In genomic region chr2:234676109-234676858, GRCh38 we compare ENCODE assay signal across 1 cellular context.
TF ChIP-seq lines count a peak whose summit lies in the region.

No MANE protein-coding gene starts in this region.

TF ChIP-seq in HepG2, 621 proteins besides CTCF, POLR2A, EP300 and RAD21 (continued from another document and continues in another):
- TF ChIP-seq ZNF616 (CRISPR knock-in tag; IDR thresholded peaks at IDR 0.05; ENCODE audit: low read depth) (no peak), ZNF660 (CRISPR knock-in tag; IDR thresholded peaks at IDR 0.05; ENCODE audit: borderline replicate concordance, low read depth) (no peak), FOXK1 (CRISPR knock-in tag; IDR thresholded peaks at IDR 0.05; ENCODE audit: borderline replicate concordance, low read depth) (peak; percentile 84), SRSF1 (optimal IDR thresholded peaks at IDR 0.05; ENCODE audit: low read depth, low read length) (no peak), GZF1 (CRISPR knock-in tag; IDR thresholded peaks at IDR 0.05) (no peak), MZF1 (CRISPR knock-in tag; IDR thresholded peaks at IDR 0.05; ENCODE audit: borderline replicate concordance) (no peak), ZNF326 (CRISPR knock-in tag; IDR thresholded peaks at IDR 0.05; ENCODE audit: borderline replicate concordance) (no peak), RELA (CRISPR knock-in tag; IDR thresholded peaks at IDR 0.05) (no peak), BCL6 (CRISPR knock-in tag; IDR thresholded peaks at IDR 0.05) (peak; percentile 74), TBX3 (IDR thresholded peaks at IDR 0.05; ENCODE audit: borderline replicate concordance) (peak; percentile 58; the same call in 1 of the 2 replicates), NFKB2 (CRISPR knock-in tag; IDR thresholded peaks at IDR 0.05; ENCODE audit: borderline replicate concordance) (no peak), FOXA1 (IDR thresholded peaks at IDR 0.05) (no peak), FOXA1 (CRISPR knock-in tag; IDR thresholded peaks at IDR 0.05) (peak; percentile 91), ZBTB8A (CRISPR knock-in tag; IDR thresholded peaks at IDR 0.05; ENCODE audit: borderline replicate concordance, low read depth) (no peak), ZNF230 (CRISPR knock-in tag; IDR thresholded peaks at IDR 0.05) (no peak), ZNF274 (CRISPR knock-in tag; IDR thresholded peaks at IDR 0.05) (no peak), MBD4 (IDR thresholded peaks at IDR 0.05; ENCODE audit: borderline replicate concordance, low read length) (peak; percentile 90; the same call in 1 of the 2 replicates), SALL2 (CRISPR knock-in tag; IDR thresholded peaks at IDR 0.05) (no peak), ZZZ3 (CRISPR knock-in tag; IDR thresholded peaks at IDR 0.05; ENCODE audit: borderline replicate concordance) (no peak), GFI1 (CRISPR knock-in tag; IDR thresholded peaks at IDR 0.05; ENCODE audit: borderline replicate concordance) (peak; percentile 85), SMAD1 (CRISPR knock-in tag; IDR thresholded peaks at IDR 0.05; ENCODE audit: borderline replicate concordance, low read depth) (no peak), HMG20B (CRISPR knock-in tag; conservative IDR thresholded peaks at IDR 0.05) (peak; percentile 50; the same call in 1 of the 2 replicates), PREB (CRISPR knock-in tag; IDR thresholded peaks at IDR 0.05) (no peak), ZNF850 (CRISPR knock-in tag; conservative IDR thresholded peaks at IDR 0.05) (no peak), AKAP8 (CRISPR knock-in tag; IDR thresholded peaks at IDR 0.05) (peak; percentile 61; the same call in 1 of the 2 replicates), KLF9 (CRISPR knock-in tag; IDR thresholded peaks at IDR 0.05; ENCODE audit: low read depth) (no peak), MEIS1 (CRISPR knock-in tag; IDR thresholded peaks at IDR 0.05; ENCODE audit: borderline replicate concordance) (0 out of 2 replicates have a peak, but pooled peaks have one; percentile 43), ZNF383 (CRISPR knock-in tag; IDR thresholded peaks at IDR 0.05; ENCODE audit: borderline replicate concordance) (no peak), TP53 (CRISPR knock-in tag; conservative IDR thresholded peaks at IDR 0.05) (no peak), DMAP1 (CRISPR knock-in tag; IDR thresholded peaks at IDR 0.05) (peak; percentile 42; the same call in 1 of the 2 replicates), HOXA3 (CRISPR knock-in tag; IDR thresholded peaks at IDR 0.05) (peak; percentile 68; the same call in 1 of the 2 replicates), ZNF510 (CRISPR knock-in tag; IDR thresholded peaks at IDR 0.05; ENCODE audit: low read depth) (no peak), PPARG (CRISPR knock-in tag; conservative IDR thresholded peaks at IDR 0.05) (peak; percentile 75), ZNF451 (CRISPR knock-in tag; IDR thresholded peaks at IDR 0.05) (no peak), ERF (CRISPR knock-in tag; IDR thresholded peaks at IDR 0.05) (peak; percentile 82), FOXP1 (IDR thresholded peaks at IDR 0.05) (no peak; the same call in 1 of the 2 replicates), FOXP1 (CRISPR knock-in tag; IDR thresholded peaks at IDR 0.05) (peak; percentile 98), TGIF2 (CRISPR knock-in tag; IDR thresholded peaks at IDR 0.05) (no peak), ARID3A (IDR thresholded peaks at IDR 0.05; ENCODE audit: low read depth, low read length) (peak; percentile 87), YEATS2 (CRISPR knock-in tag; IDR thresholded peaks at IDR 0.05; ENCODE audit: borderline replicate concordance) (no peak), YY1 (IDR thresholded peaks at IDR 0.05; ENCODE audit: insufficient read depth, insufficient replicate concordance, low read depth, low read length) (peak; percentile 55), ZMYM4 (CRISPR knock-in tag; IDR thresholded peaks at IDR 0.05) (peak; percentile 82), NR2F1 (CRISPR knock-in tag; IDR thresholded peaks at IDR 0.05) (peak in 1 of 2 experiments; percentile 27; a peak in 2 of 4 replicates), SMARCC2 (IDR thresholded peaks at IDR 0.05) (no peak), ZNF205 (CRISPR knock-in tag; IDR thresholded peaks at IDR 0.05) (peak; percentile 65; the same call in 1 of the 2 replicates), ZNF75D (CRISPR knock-in tag; IDR thresholded peaks at IDR 0.05; ENCODE audit: borderline replicate concordance) (no peak), AHR (CRISPR knock-in tag; IDR thresholded peaks at IDR 0.05) (no peak; the same call in 1 of the 2 replicates), ZFYVE20 (CRISPR knock-in tag; IDR thresholded peaks at IDR 0.05; ENCODE audit: borderline replicate concordance, low read depth) (no peak), BORCS8-MEF2B (CRISPR knock-in tag; IDR thresholded peaks at IDR 0.05) (no peak), SCMH1 (CRISPR knock-in tag; IDR thresholded peaks at IDR 0.05; ENCODE audit: borderline replicate concordance) (no peak), ZNF609 (CRISPR knock-in tag; IDR thresholded peaks at IDR 0.05; ENCODE audit: borderline replicate concordance) (peak; percentile 86; the same call in 1 of the 2 replicates), HHEX (CRISPR knock-in tag; IDR thresholded peaks at IDR 0.05) (no peak), MAF1 (CRISPR knock-in tag; IDR thresholded peaks at IDR 0.05; ENCODE audit: borderline replicate concordance) (no peak), ELF3 (CRISPR knock-in tag; IDR thresholded peaks at IDR 0.05) (peak; percentile 92), SP4 (CRISPR knock-in tag; IDR thresholded peaks at IDR 0.05) (no peak), RXRA (CRISPR knock-in tag; IDR thresholded peaks at IDR 0.05) (peak; percentile 58; the same call in 1 of the 2 replicates)
- TF ChIP-seq, protein P1, sequence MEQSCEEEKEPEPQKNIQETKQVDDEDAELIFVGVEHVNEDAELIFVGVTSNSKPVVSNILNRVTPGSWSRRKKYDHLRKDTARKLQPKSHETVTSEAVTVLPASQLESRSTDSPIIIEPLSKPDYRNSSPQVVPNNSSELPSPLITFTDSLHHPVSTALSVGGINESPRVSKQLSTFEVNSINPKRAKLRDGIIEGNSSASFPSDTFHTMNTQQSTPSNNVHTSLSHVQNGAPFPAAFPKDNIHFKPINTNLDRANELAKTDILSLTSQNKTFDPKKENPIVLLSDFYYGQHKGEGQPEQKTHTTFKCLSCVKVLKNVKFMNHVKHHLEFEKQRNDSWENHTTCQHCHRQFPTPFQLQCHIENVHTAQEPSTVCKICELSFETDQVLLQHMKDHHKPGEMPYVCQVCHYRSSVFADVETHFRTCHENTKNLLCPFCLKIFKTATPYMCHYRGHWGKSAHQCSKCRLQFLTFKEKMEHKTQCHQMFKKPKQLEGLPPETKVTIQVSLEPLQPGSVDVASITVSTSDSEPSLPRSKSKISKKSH (CRISPR knock-in tag; IDR thresholded peaks at IDR 0.05; ENCODE audit: borderline replicate concordance): no peak
- TF ChIP-seq, protein P2, sequence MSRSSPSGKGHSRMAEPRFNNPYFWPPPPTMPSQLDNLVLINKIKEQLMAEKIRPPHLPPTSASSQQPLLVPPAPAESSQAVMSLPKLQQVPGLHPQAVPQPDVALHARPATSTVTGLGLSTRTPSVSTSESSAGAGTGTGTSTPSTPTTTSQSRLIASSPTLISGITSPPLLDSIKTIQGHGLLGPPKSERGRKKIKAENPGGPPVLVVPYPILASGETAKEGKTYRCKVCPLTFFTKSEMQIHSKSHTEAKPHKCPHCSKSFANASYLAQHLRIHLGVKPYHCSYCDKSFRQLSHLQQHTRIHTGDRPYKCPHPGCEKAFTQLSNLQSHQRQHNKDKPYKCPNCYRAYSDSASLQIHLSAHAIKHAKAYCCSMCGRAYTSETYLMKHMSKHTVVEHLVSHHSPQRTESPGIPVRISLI (CRISPR knock-in tag; IDR thresholded peaks at IDR 0.05; ENCODE audit: borderline replicate concordance): peak; percentile 14; the same call in 1 of the 2 replicates
- TF ChIP-seq, protein P3, sequence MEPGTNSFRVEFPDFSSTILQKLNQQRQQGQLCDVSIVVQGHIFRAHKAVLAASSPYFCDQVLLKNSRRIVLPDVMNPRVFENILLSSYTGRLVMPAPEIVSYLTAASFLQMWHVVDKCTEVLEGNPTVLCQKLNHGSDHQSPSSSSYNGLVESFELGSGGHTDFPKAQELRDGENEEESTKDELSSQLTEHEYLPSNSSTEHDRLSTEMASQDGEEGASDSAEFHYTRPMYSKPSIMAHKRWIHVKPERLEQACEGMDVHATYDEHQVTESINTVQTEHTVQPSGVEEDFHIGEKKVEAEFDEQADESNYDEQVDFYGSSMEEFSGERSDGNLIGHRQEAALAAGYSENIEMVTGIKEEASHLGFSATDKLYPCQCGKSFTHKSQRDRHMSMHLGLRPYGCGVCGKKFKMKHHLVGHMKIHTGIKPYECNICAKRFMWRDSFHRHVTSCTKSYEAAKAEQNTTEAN (CRISPR knock-in tag; conservative IDR thresholded peaks at IDR 0.05): no peak
- TF ChIP-seq, protein P4, sequence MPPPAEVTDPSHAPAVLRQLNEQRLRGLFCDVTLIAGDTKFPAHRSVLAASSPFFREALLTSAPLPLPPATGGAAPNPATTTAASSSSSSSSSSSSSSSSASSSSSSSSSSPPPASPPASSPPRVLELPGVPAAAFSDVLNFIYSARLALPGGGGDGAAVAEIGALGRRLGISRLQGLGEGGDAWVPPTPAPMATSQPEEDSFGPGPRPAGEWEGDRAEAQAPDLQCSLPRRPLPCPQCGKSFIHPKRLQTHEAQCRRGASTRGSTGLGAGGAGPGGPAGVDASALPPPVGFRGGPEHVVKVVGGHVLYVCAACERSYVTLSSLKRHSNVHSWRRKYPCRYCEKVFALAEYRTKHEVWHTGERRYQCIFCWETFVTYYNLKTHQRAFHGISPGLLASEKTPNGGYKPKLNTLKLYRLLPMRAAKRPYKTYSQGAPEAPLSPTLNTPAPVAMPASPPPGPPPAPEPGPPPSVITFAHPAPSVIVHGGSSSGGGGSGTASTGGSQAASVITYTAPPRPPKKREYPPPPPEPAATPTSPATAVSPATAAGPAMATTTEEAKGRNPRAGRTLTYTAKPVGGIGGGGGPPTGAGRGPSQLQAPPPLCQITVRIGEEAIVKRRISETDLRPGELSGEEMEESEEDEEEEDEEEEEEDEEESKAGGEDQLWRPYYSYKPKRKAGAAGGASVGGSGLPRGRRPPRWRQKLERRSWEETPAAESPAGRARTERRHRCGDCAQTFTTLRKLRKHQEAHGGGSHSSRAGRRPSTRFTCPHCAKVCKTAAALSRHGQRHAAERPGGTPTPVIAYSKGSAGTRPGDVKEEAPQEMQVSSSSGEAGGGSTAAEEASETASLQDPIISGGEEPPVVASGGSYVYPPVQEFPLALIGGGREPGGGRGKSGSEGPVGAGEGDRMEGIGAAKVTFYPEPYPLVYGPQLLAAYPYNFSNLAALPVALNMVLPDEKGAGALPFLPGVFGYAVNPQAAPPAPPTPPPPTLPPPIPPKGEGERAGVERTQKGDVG (CRISPR knock-in tag; IDR thresholded peaks at IDR 0.05; ENCODE audit: borderline replicate concordance): no peak; the same call in 1 of the 2 replicates
